ENCODE assay signal across 18 cellular contexts in the genomic region with DNA sequence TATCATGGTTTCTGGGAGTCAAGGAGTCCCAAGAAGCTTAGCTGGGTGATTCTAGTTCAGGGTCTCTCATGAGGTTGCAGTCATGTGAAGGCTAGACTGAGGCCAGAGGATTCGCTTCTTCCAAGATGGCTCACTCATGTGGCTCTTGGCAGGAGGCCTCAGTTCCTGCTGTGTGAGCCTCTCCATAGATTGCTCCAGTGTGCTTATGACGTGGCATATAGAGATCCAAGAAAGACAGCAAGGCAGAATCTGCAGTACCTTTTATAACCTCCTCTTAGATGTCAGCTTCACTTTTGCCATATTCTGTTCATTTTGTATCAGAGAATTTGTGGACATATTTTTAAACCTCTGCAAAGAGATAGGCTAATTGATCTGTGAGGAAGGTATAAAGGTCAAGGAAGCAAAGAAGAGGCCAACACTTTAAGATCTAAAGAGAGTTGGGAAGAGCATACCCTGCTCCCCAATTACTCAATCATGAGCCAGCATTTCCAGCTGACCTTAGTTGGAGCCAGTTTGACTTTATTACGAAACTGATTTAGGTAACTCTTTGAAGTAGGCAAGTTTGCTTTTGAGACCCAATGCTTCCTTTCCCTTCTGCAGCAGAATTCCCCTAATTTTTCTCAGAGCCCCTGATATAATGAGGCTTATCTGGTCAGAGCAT.
DNase-seq lines count a peak whose midpoint lies in the region; ATAC-seq, FAIRE-seq and TF ChIP-seq lines count a peak whose summit lies in the region.
"Had no signal": no experiment of that assay in that cellular context is flagged by ENCODE, and none has a peak within 500 bp of the region (broad histone marks: within the 10 kb centered on the region; RNA-seq: fewer than 3 reads in every experiment).

No MANE protein-coding gene starts in this region.

- peak; percentile 77 to 94 for TF ChIP-seq EP300 in HepG2 (IDR thresholded peaks at IDR 0.05; ENCODE audit: low read depth in 2 of 2, low read length in 2 of 2)
- TF ChIP-seq EP300 in HepG2 (CRISPR knock-in tag; IDR thresholded peaks at IDR 0.05; ENCODE audit: borderline replicate concordance): peak; percentile 68; the same call in 1 of the 2 replicates

- FAIRE-seq in HepG2 (lab: Jason Lieb, UNC): peak; percentile 97
- FAIRE-seq: keratinocyte had no signal

- H3K4me1 ChIP-seq in HepG2 (ENCODE audit: insufficient read depth, low read length): peaks cover 32% of the 10 kb centered on the region
- H3K4me1 ChIP-seq: colonic mucosa, heart left ventricle had no signal

- intact Hi-C loops in HepG2 (cut with micrococcal nuclease; ENCODE audit: unreplicated experiment): no loop called here

- no peaks in the 10 kb centered on the region for H3K36me3 Mint-ChIP-seq in activated T-cell treated with anti-CD3 and anti-CD28 coated beads, Interleukin-2, amount 50 U/mL, for 4 hours (ENCODE audit: insufficient read depth)

- peak overlapping the region; percentile 40 for H3K4me2 ChIP-seq in HepG2 (ENCODE audit: low read depth, low read length)
- H3K4me2 ChIP-seq: PC-9 had no signal

- no peak overlapping the region for H3K4me3 Mint-ChIP-seq in activated T-cell treated with anti-CD3 and anti-CD28 coated beads, Interleukin-2, amount 50 U/mL, for 4 hours
- H3K4me3 Mint-ChIP-seq: activated CD8-positive, alpha-beta T cell treated with anti-CD3 and anti-CD28 coated beads, Interleukin-2, amount 10 ng/mL, durations not matched to agents 7 days and 5 days had no signal

- peaks cover 5% of the 10 kb centered on the region for H3K9me3 Mint-ChIP-seq in activated T-cell treated with anti-CD3 and anti-CD28 coated beads, Interleukin-2, amount 50 U/mL, for 4 hours

- H4K20me1 ChIP-seq in HepG2 (ENCODE audit: insufficient read depth, low read length): no peaks in the 10 kb centered on the region

- no peak for TF ChIP-seq POLR2A in NB4 (IDR thresholded peaks at IDR 0.05; ENCODE audit: extremely low read depth, insufficient read length)
- TF ChIP-seq POLR2A in HepG2 (IDR thresholded peaks at IDR 0.05; ENCODE audit: insufficient read depth in 1 of 2, low read depth in 2 of 2, low read length in 2 of 2): no peak

- no peaks in the 10 kb centered on the region for H3K36me3 ChIP-seq in HepG2 (replicated peaks in 1 of 2; ENCODE audit: control insufficient read depth in 1 of 2, insufficient read depth in 2 of 2, low read length in 2 of 2)
- H3K36me3 ChIP-seq: adrenal gland, colonic mucosa, heart left ventricle had no signal

- peak overlapping the region; percentile 71 for H3K27ac ChIP-seq in HepG2 (ENCODE audit: extremely low read length, insufficient read depth, low read length)
- H3K27ac ChIP-seq: colonic mucosa, heart left ventricle, PC-9 had no signal

- DNase-seq in EL: peak; percentile 13
- DNase-seq in NB4 (ENCODE audit: low read depth): peak; percentile 44
- peak; percentile 31 to 74 for DNase-seq in cardiac fibroblast (ENCODE audit: low read depth in 2 of 2)
- peak; percentile 86 for DNase-seq in HepG2 (ENCODE audit: low spot score)
- no peak for DNase-seq in activated T-cell treated with anti-CD3 and anti-CD28 coated beads, Interleukin-2, amount 50 U/mL, for 4 hours
- DNase-seq in iPS-NIHi7 (ENCODE audit: extremely low spot score): no peak
- DNase-seq in stimulated activated CD4-positive, alpha-beta T cell treated with anti-CD3 and anti-CD28 coated beads, Interleukin-12 subunit alpha, Interleukin-12 subunit beta, amount 100 ng/mL, for 4 hours: no peak
- DNase-seq: activated CD8-positive, alpha-beta T cell treated with anti-CD3 and anti-CD28 coated beads, Interleukin-2, amount 10 ng/mL, durations not matched to agents 7 days and 5 days; Calu3; colonic mucosa; heart left ventricle; midbrain; NCI-H1092; NCI-H748 treated with DMSO at 0.1 percent for 48 hours; PC-9 had no signal

- no peaks in the 10 kb centered on the region for H3K79me2 ChIP-seq in HepG2 (ENCODE audit: insufficient read depth, low read length)

- POLR2A ChIA-PET in HepG2 (lab: Yijun Ruan, JAX): no interaction called here

- H3K27me3 ChIP-seq in HepG2 (ENCODE audit: control insufficient read depth in 1 of 2, insufficient read depth in 2 of 2, low read length in 2 of 2): no peaks in the 10 kb centered on the region
- H3K27me3 ChIP-seq: adrenal gland, colonic mucosa, heart left ventricle had no signal

- no peak overlapping the region for H2AFZ ChIP-seq in HepG2 (ENCODE audit: low read length)
- H2AFZ ChIP-seq: PC-9 had no signal

- no peak for TF ChIP-seq RAD21 in HepG2 (CRISPR knock-in tag; IDR thresholded peaks at IDR 0.05)

- TF ChIP-seq CTCF in NB4 (IDR thresholded peaks at IDR 0.05; ENCODE audit: low read depth, low read length) (no peak), cardiac fibroblast (IDR thresholded peaks at IDR 0.05; ENCODE audit: low read depth, low read length) (no peak), HepG2 (CRISPR knock-in tag; IDR thresholded peaks at IDR 0.05) (no peak)

- no peaks in the 10 kb centered on the region for H3K9me3 ChIP-seq in HepG2 (ENCODE audit: low read length)
- H3K9me3 ChIP-seq: adrenal gland, colonic mucosa had no signal

- in situ Hi-C loops in HepG2 (cut with HindIII; ENCODE audit: extremely low pct_ligation_motif_present, low pct_unique_long_range_greater_than_20kb): no loop called here

- H3K27me3 Mint-ChIP-seq in activated T-cell treated with anti-CD3 and anti-CD28 coated beads, Interleukin-2, amount 50 U/mL, for 4 hours (ENCODE audit: low read depth): no peaks in the 10 kb centered on the region

- no peak overlapping the region for H3K9ac ChIP-seq in HepG2 (ENCODE audit: insufficient read depth, low read depth, low read length)

- WGBS in HepG2 (ENCODE audit: low lambda C conversion rate): 18% methylated on average over 3 of the region's 3 CpGs

- ATAC-seq in HepG2 (peak; percentile 89), GM21529 (IDR thresholded peaks at IDR 0.05; ENCODE audit: unreplicated experiment) (no peak)
- no peak for ATAC-seq in activated T-cell treated with anti-CD3 and anti-CD28 coated beads, Interleukin-2, amount 50 U/mL, for 4 hours
- ATAC-seq: activated CD8-positive, alpha-beta T cell treated with anti-CD3 and anti-CD28 coated beads, Interleukin-2, amount 10 ng/mL, durations not matched to agents 7 days and 5 days; heart left ventricle had no signal

- no peaks in the 10 kb centered on the region for H3K4me1 Mint-ChIP-seq in activated T-cell treated with anti-CD3 and anti-CD28 coated beads, Interleukin-2, amount 50 U/mL, for 4 hours (ENCODE audit: low read depth)

- H3K4me3 ChIP-seq in NB4 (ENCODE audit: low read depth, low read length) (no peak overlapping the region), cardiac fibroblast (replicated peaks in 1 of 2; ENCODE audit: low read depth in 2 of 2, low read length in 2 of 2) (no peak overlapping the region), HepG2 (replicated peaks in 1 of 3; ENCODE audit: insufficient read depth in 1 of 3, low read depth in 2 of 3, low read length in 3 of 3) (no peak overlapping the region)
- H3K4me3 ChIP-seq: adrenal gland, colonic mucosa, heart left ventricle, PC-9 had no signal

- CTCF ChIA-PET in HepG2 (lab: Yijun Ruan, JAX; ENCODE audit: low intra/inter-chr PET ratio, low total read pairs): no interaction called here

- no TSS peak for BruUV-seq in HepG2 (replicated peaks; lab: Mats Ljungman, UMichigan)

TF ChIP-seq in HepG2, 621 proteins besides CTCF, POLR2A, EP300 and RAD21 (continues in another document):
- TF ChIP-seq MIER2 (CRISPR knock-in tag; IDR thresholded peaks at IDR 0.05) (0 out of 2 replicates have a peak, but pooled peaks have one; percentile 41), FOXK1 (CRISPR knock-in tag; IDR thresholded peaks at IDR 0.05; ENCODE audit: borderline replicate concordance, low read depth) (peak; percentile 61; the same call in 1 of the 2 replicates), HNF4G (IDR thresholded peaks at IDR 0.05; ENCODE audit: borderline replicate concordance, low read depth, low read length) (peak; percentile 87; the same call in 1 of the 2 replicates), HNF4G (CRISPR knock-in tag; IDR thresholded peaks at IDR 0.05; ENCODE audit: borderline replicate concordance, low read depth) (0 out of 2 replicates have a peak, but pooled peaks have one; percentile 27), HDAC2 (CRISPR knock-in tag; IDR thresholded peaks at IDR 0.05) (peak; percentile 89)
- TF ChIP-seq, protein P1, sequence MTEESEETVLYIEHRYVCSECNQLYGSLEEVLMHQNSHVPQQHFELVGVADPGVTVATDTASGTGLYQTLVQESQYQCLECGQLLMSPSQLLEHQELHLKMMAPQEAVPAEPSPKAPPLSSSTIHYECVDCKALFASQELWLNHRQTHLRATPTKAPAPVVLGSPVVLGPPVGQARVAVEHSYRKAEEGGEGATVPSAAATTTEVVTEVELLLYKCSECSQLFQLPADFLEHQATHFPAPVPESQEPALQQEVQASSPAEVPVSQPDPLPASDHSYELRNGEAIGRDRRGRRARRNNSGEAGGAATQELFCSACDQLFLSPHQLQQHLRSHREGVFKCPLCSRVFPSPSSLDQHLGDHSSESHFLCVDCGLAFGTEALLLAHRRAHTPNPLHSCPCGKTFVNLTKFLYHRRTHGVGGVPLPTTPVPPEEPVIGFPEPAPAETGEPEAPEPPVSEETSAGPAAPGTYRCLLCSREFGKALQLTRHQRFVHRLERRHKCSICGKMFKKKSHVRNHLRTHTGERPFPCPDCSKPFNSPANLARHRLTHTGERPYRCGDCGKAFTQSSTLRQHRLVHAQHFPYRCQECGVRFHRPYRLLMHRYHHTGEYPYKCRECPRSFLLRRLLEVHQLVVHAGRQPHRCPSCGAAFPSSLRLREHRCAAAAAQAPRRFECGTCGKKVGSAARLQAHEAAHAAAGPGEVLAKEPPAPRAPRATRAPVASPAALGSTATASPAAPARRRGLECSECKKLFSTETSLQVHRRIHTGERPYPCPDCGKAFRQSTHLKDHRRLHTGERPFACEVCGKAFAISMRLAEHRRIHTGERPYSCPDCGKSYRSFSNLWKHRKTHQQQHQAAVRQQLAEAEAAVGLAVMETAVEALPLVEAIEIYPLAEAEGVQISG (CRISPR knock-in tag; IDR thresholded peaks at IDR 0.05): 0 out of 2 replicates have a peak, but pooled peaks have one; percentile 14
- TF ChIP-seq, protein P2, sequence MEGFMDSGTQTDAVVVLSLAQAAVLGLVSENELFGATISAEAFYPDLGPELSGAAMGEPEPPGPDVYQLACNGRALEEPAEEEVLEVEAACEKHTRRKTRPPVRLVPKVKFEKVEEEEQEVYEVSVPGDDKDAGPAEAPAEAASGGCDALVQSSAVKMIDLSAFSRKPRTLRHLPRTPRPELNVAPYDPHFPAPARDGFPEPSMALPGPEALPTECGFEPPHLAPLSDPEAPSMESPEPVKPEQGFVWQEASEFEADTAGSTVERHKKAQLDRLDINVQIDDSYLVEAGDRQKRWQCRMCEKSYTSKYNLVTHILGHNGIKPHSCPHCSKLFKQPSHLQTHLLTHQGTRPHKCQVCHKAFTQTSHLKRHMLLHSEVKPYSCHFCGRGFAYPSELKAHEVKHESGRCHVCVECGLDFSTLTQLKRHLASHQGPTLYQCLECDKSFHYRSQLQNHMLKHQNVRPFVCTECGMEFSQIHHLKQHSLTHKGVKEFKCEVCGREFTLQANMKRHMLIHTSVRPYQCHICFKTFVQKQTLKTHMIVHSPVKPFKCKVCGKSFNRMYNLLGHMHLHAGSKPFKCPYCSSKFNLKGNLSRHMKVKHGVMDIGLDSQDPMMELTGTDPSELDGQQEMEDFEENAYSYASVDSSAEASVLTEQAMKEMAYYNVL (CRISPR knock-in tag; IDR thresholded peaks at IDR 0.05; ENCODE audit: borderline replicate concordance): peak; percentile 49; the same call in 1 of the 2 replicates

Comparison
In these comparisons a context has a peak if more than half of its experiments do, and no peak if none do; other contexts are left out.
1. DNase-seq: peak in EL (single experiment), NB4 (single experiment), cardiac fibroblast (2 of 2) and HepG2 (single experiment); none in activated T-cell treated with anti-CD3 and anti-CD28 coated beads, Interleukin-2, amount 50 U/mL, for 4 hours (single experiment), iPS-NIHi7 (single experiment) and stimulated activated CD4-positive, alpha-beta T cell treated with anti-CD3 and anti-CD28 coated beads, Interleukin-12 subunit alpha, Interleukin-12 subunit beta, amount 100 ng/mL, for 4 hours (single experiment).